Comparison of ENCODE assay signal across 20 cellular contexts in genomic region chr3:60758169-60758568, GRCh38.
A peak's percentile ranks its signal among the peaks of the same experiment; 100 is the strongest.
DNase-seq lines count a peak whose midpoint lies in the region; TF ChIP-seq lines count a peak whose summit lies in the region.
"Had no signal": no experiment of that assay in that cellular context is flagged by ENCODE, and none has a peak within 500 bp of the region (broad histone marks: within the 10 kb centered on the region; RNA-seq: fewer than 3 reads in every experiment).

No MANE protein-coding gene starts in this region.

- no peaks in the 10 kb centered on the region for H3K27me3 ChIP-seq in trophoblast cell (ENCODE audit: insufficient read depth, low read length)
- H3K27me3 ChIP-seq in GM23248 (replicated peaks; ENCODE audit: insufficient read depth) = no peaks in the 10 kb centered on the region
- no peaks in the 10 kb centered on the region for H3K27me3 ChIP-seq in brain microvascular endothelial cell (replicated peaks)
- H3K27me3 ChIP-seq: BE2C, MG63, SJSA1 had no signal

- H2BK5ac ChIP-seq in trophoblast cell (ENCODE audit: low read depth, low read length, poor library complexity) = no peak overlapping the region

- H3K9me3 ChIP-seq in trophoblast cell (ENCODE audit: insufficient read depth, low read depth, low read length) (no peaks in the 10 kb centered on the region), GM23248 (ENCODE audit: low read depth) (no peaks in the 10 kb centered on the region)
- H3K9me3 ChIP-seq: BE2C, MG63, SJSA1 had no signal

- H3K14ac ChIP-seq in trophoblast cell (ENCODE audit: low read length) = peak overlapping the region; percentile 41

- POLR2A ChIA-PET in activated CD4-positive, alpha-beta T cell treated with anti-CD3 and anti-CD28 coated beads, Interleukin-2, amount 10 ng/mL, durations not matched to agents 7 days and 5 days (lab: Charles Lee) = no interaction called here

- H3K9me2 ChIP-seq in GM23248 (ENCODE audit: insufficient read depth) = no peaks in the 10 kb centered on the region

- peaks cover 3% of the 10 kb centered on the region for H3K36me3 Mint-ChIP-seq in activated CD4-positive, alpha-beta T cell treated with anti-CD3 and anti-CD28 coated beads, Interleukin-2, amount 10 ng/mL, durations not matched to agents 7 days and 5 days (ENCODE audit: low read depth)
- H3K36me3 Mint-ChIP-seq: CD8-positive, alpha-beta memory T cell had no signal

- H3K9me3 Mint-ChIP-seq in activated CD4-positive, alpha-beta T cell treated with anti-CD3 and anti-CD28 coated beads, Interleukin-2, amount 10 ng/mL, durations not matched to agents 7 days and 5 days = peaks cover 7% of the 10 kb centered on the region
- H3K9me3 Mint-ChIP-seq: HFFc6 had no signal

- WGBS in trophoblast cell (ENCODE audit: extremely low coverage, insufficient coverage, insufficient read length) = no CpG with 5 or more reads among the region's 2 CpGs
- 95 to 98% methylated on average over 2 of the region's 2 CpGs for WGBS in GM23248 (ENCODE audit: low coverage in 1 of 2, low lambda C conversion rate in 2 of 2, missing lambda C conversion rate in 2 of 2), 2 experiments

- H2BK120ac ChIP-seq in trophoblast cell (ENCODE audit: insufficient read depth, low read length, poor library complexity) = no peak overlapping the region

- no peak overlapping the region for H3K4me3 ChIP-seq in trophoblast cell (ENCODE audit: low read depth, low read length)
- H3K4me3 ChIP-seq in GM23248 = no peak overlapping the region
- no peak overlapping the region for H3K4me3 ChIP-seq in brain microvascular endothelial cell (ENCODE audit: low read depth, low read length)
- H3K4me3 ChIP-seq: MG63, SJSA1 had no signal

- no peaks in the 10 kb centered on the region for H3K79me2 ChIP-seq in trophoblast cell (ENCODE audit: control insufficient read depth, insufficient read depth, low read length, poor library complexity)
- no peaks in the 10 kb centered on the region for H3K79me2 ChIP-seq in GM23248 (ENCODE audit: insufficient read depth)

- H3K9ac ChIP-seq in trophoblast cell (ENCODE audit: low read length) = no peak overlapping the region
- no peak overlapping the region for H3K9ac ChIP-seq in GM23248

- H3K4me1 ChIP-seq in trophoblast cell (ENCODE audit: control insufficient read depth in 1 of 2, insufficient read depth in 2 of 2, low read length in 2 of 2) (peaks cover 0 to 3% of the 10 kb centered on the region in 2 experiments), GM23248 (ENCODE audit: insufficient read depth) (peaks cover 38% of the 10 kb centered on the region)
- H3K4me1 ChIP-seq: BE2C, SJSA1 had no signal

- peaks cover 4% of the 10 kb centered on the region for H3K79me1 ChIP-seq in trophoblast cell (ENCODE audit: low read length)

- peak overlapping the region; percentile 85 for H2BK12ac ChIP-seq in trophoblast cell (ENCODE audit: low read length)

- CTCF ChIA-PET in activated CD4-positive, alpha-beta T cell treated with anti-CD3 and anti-CD28 coated beads, Interleukin-2, amount 10 ng/mL, durations not matched to agents 7 days and 5 days (lab: Charles Lee) = interaction anchor here (0.6 kb wide), 1 partner anchor 227 kb away, joined by 3 read pairs; no protein-coding TSS in a partner anchor

- in situ Hi-C loops in GM23248 (cut with MboI) (no loop called here), brain microvascular endothelial cell (cut with HindIII; ENCODE audit: low pct_ligation_motif_present, low sequenced_read_pairs) (no loop called here)

- H3F3A ChIP-seq in GM23248 (ENCODE audit: insufficient read depth) = peaks cover 28% of the 10 kb centered on the region

- H3K4me2 ChIP-seq in trophoblast cell (ENCODE audit: low read length) (no peak overlapping the region), GM23248 (ENCODE audit: unreplicated experiment) (no peak overlapping the region)

- H3K27ac Mint-ChIP-seq in activated CD4-positive, alpha-beta T cell treated with anti-CD3 and anti-CD28 coated beads, Interleukin-2, amount 10 ng/mL, durations not matched to agents 7 days and 5 days = peak overlapping the region; percentile 21

- H2AFZ ChIP-seq in trophoblast cell (ENCODE audit: insufficient read depth, low read length, poor library complexity) (no peak overlapping the region), GM23248 (no peak overlapping the region)

- peak overlapping the region; percentile 20 for H4K91ac ChIP-seq in trophoblast cell (ENCODE audit: low read depth, low read length)

- no peak overlapping the region for H3K18ac ChIP-seq in trophoblast cell (ENCODE audit: low read length)

- no peaks in the 10 kb centered on the region for H4K20me1 ChIP-seq in GM23248 (ENCODE audit: insufficient read depth)

- no peak overlapping the region for H3K27ac ChIP-seq in trophoblast cell (ENCODE audit: low read depth, low read length)
- no peak overlapping the region for H3K27ac ChIP-seq in GM23248
- no peak overlapping the region for H3K27ac ChIP-seq in brain microvascular endothelial cell
- H3K27ac ChIP-seq: SJSA1 had no signal

- H3K36me3 ChIP-seq in trophoblast cell (ENCODE audit: control insufficient read depth in 1 of 2, insufficient read depth in 2 of 2, low read length in 2 of 2) (no peaks in the 10 kb centered on the region), GM23248 (ENCODE audit: low read depth) (no peaks in the 10 kb centered on the region), brain microvascular endothelial cell (replicated peaks) (no peaks in the 10 kb centered on the region)
- H3K36me3 ChIP-seq: BE2C, MG63, SJSA1 had no signal

- no peaks in the 10 kb centered on the region for H3K27me3 Mint-ChIP-seq in activated CD4-positive, alpha-beta T cell treated with anti-CD3 and anti-CD28 coated beads, Interleukin-2, amount 10 ng/mL, durations not matched to agents 7 days and 5 days
- H3K27me3 Mint-ChIP-seq: CD8-positive, alpha-beta memory T cell had no signal

- H2AK5ac ChIP-seq in trophoblast cell (ENCODE audit: low read length) = no peak overlapping the region

- no peak overlapping the region for H3K23ac ChIP-seq in trophoblast cell (ENCODE audit: low read length)

- no peak overlapping the region for H4K12ac ChIP-seq in trophoblast cell (ENCODE audit: low read depth, low read length)

- no peak overlapping the region for H4K8ac ChIP-seq in trophoblast cell (ENCODE audit: low read depth, low read length)

- H3K4me3 Mint-ChIP-seq in activated CD4-positive, alpha-beta T cell treated with anti-CD3 and anti-CD28 coated beads, Interleukin-2, amount 10 ng/mL, durations not matched to agents 7 days and 5 days = no peak overlapping the region
- H3K4me3 Mint-ChIP-seq: CD8-positive, alpha-beta memory T cell; HFFc6 had no signal

- TF ChIP-seq CTCF in brain microvascular endothelial cell (IDR thresholded peaks at IDR 0.05; ENCODE audit: low read depth, low read length, missing control alignments) = no peak

- no peak for DNase-seq in activated CD4-positive, alpha-beta T cell treated with anti-CD3 and anti-CD28 coated beads, Interleukin-2, amount 10 ng/mL, durations not matched to agents 7 days and 5 days
- no peak for DNase-seq in activated CD4-positive, alpha-beta T cell treated with anti-CD3 and anti-CD28 coated beads for 1 hour
- peak; percentile 83 for DNase-seq in MV-4-11 (lab: John Stamatoyannopoulos, UW)
- DNase-seq in SKM-1 treated with dmso at 0.1 percent for 144 hours (lab: John Stamatoyannopoulos, UW; ENCODE audit: unreplicated experiment) = peak; percentile 51
- no peak for DNase-seq in trophoblast cell
- no peak for DNase-seq in GM23248
- DNase-seq in brain microvascular endothelial cell = no peak
- DNase-seq in occipital lobe (lab: John Stamatoyannopoulos, UW) = no peak
- DNase-seq: 8988T; BE2C; CD8-positive, alpha-beta memory T cell; DMS53; H7; HFFc6; MG63; NCI-H187; NCI-H2227 treated with DMSO at 0.1 percent for 48 hours; NCI-H510A treated with DMSO at 0.1 percent for 48 hours; NCI-H774 had no signal

- H3K4me1 Mint-ChIP-seq in activated CD4-positive, alpha-beta T cell treated with anti-CD3 and anti-CD28 coated beads, Interleukin-2, amount 10 ng/mL, durations not matched to agents 7 days and 5 days = peaks cover 18% of the 10 kb centered on the region
- H3K4me1 Mint-ChIP-seq: CD8-positive, alpha-beta memory T cell had no signal

- no peak overlapping the region for H3K4ac ChIP-seq in trophoblast cell (ENCODE audit: low read depth, low read length)

Comparison
In these comparisons a context has a peak if more than half of its experiments do, and no peak if none do; other contexts are left out.
1. DNase-seq: peak in MV-4-11 (single experiment) and SKM-1 treated with dmso at 0.1 percent for 144 hours (single experiment); none in activated CD4-positive, alpha-beta T cell treated with anti-CD3 and anti-CD28 coated beads, Interleukin-2, amount 10 ng/mL, durations not matched to agents 7 days and 5 days (single experiment), activated CD4-positive, alpha-beta T cell treated with anti-CD3 and anti-CD28 coated beads for 1 hour (single experiment), trophoblast cell (0 of 2), GM23248 (single experiment), brain microvascular endothelial cell (single experiment) and occipital lobe (single experiment).